ENCODE assay signal across 14 cellular contexts in genomic region chr2:149994057-149994728, GRCh38.
DNase-seq lines count a peak whose midpoint lies in the region; ATAC-seq, FAIRE-seq and TF ChIP-seq lines count a peak whose summit lies in the region.
"Had no signal": no experiment of that assay in that cellular context is flagged by ENCODE, and none has a peak within 500 bp of the region (broad histone marks: within the 10 kb centered on the region; RNA-seq: fewer than 3 reads in every experiment).

No MANE protein-coding gene starts in this region.

- no peak overlapping the region for H3K27ac ChIP-seq in astrocyte (ENCODE audit: low read depth, low read length)
- no peak overlapping the region for H3K27ac ChIP-seq in mesendoderm (ENCODE audit: low read depth, low read length)
- H3K27ac ChIP-seq: upper lobe of left lung had no signal

- no peak overlapping the region for H2BK15ac ChIP-seq in mesendoderm (replicated peaks; ENCODE audit: low read depth)

- no TSS peak for BruUV-seq in Calu3 (replicated peaks; lab: Mats Ljungman, UMichigan)

- H3K4ac ChIP-seq in mesendoderm (ENCODE audit: low read depth, low read length), result no peak overlapping the region

- H3K36me3 Mint-ChIP-seq in Calu3 (ENCODE audit: insufficient read depth, unreplicated experiment), result peaks cover 6% of the 10 kb centered on the region
- no peaks in the 10 kb centered on the region for H3K36me3 Mint-ChIP-seq in astrocyte (ENCODE audit: low read depth, unreplicated experiment)
- H3K36me3 Mint-ChIP-seq: IgD-negative memory B cell had no signal

- no peak for ATAC-seq in GM18505 (IDR thresholded peaks at IDR 0.05; ENCODE audit: unreplicated experiment)

- H3K18ac ChIP-seq in mesendoderm (ENCODE audit: low read length), result no peak overlapping the region

- H3K4me3 Mint-ChIP-seq in Calu3 (ENCODE audit: low read depth, unreplicated experiment), result peak overlapping the region; percentile 20
- H3K4me3 Mint-ChIP-seq in astrocyte (ENCODE audit: unreplicated experiment), result no peak overlapping the region
- H3K4me3 Mint-ChIP-seq: IgD-negative memory B cell had no signal

- H3K4me2 ChIP-seq in astrocyte (ENCODE audit: low read length) (no peak overlapping the region), mesendoderm (ENCODE audit: low read length) (no peak overlapping the region)
- H3K4me2 ChIP-seq: smooth muscle cell had no signal

- H3K4me1 ChIP-seq in astrocyte (ENCODE audit: insufficient read depth, low read length), result peaks cover 19% of the 10 kb centered on the region
- H3K4me1 ChIP-seq in mesendoderm (ENCODE audit: control insufficient read depth, low read depth, low read length), result no peaks in the 10 kb centered on the region

- H3K4me1 Mint-ChIP-seq in Calu3 (ENCODE audit: low read depth, unreplicated experiment), result peaks cover 50% of the 10 kb centered on the region
- H3K4me1 Mint-ChIP-seq in astrocyte (ENCODE audit: low read depth, unreplicated experiment), result peaks cover 24% of the 10 kb centered on the region
- H3K4me1 Mint-ChIP-seq: IgD-negative memory B cell had no signal

- H4K5ac ChIP-seq in mesendoderm (ENCODE audit: low read length), result no peak overlapping the region

- no peak overlapping the region for H2BK120ac ChIP-seq in mesendoderm (ENCODE audit: low read depth, low read length)

- H3K27me3 Mint-ChIP-seq in Calu3 (ENCODE audit: unreplicated experiment) (no peaks in the 10 kb centered on the region), astrocyte (ENCODE audit: low read depth, unreplicated experiment) (no peaks in the 10 kb centered on the region)
- H3K27me3 Mint-ChIP-seq: IgD-negative memory B cell had no signal

- H3K79me2 ChIP-seq in astrocyte (ENCODE audit: insufficient read depth, low read length), result no peaks in the 10 kb centered on the region
- H3K79me2 ChIP-seq in mesendoderm (ENCODE audit: control insufficient read depth, insufficient read depth, low read length), result no peaks in the 10 kb centered on the region

- H3K27me3 ChIP-seq in astrocyte (ENCODE audit: insufficient read depth, low read length), result no peaks in the 10 kb centered on the region
- no peaks in the 10 kb centered on the region for H3K27me3 ChIP-seq in mesendoderm (ENCODE audit: insufficient read depth, low read length, poor library complexity)
- H3K27me3 ChIP-seq: upper lobe of left lung had no signal

- H3K23ac ChIP-seq in mesendoderm (ENCODE audit: low read length), result no peak overlapping the region

- H3K9me3 Mint-ChIP-seq in Calu3 (ENCODE audit: low read depth, unreplicated experiment) (peaks cover 9% of the 10 kb centered on the region), astrocyte (ENCODE audit: unreplicated experiment) (no peaks in the 10 kb centered on the region)

- no peak overlapping the region for H4K8ac ChIP-seq in mesendoderm (ENCODE audit: low read depth, low read length)

- no peak overlapping the region for H2AK5ac ChIP-seq in mesendoderm (ENCODE audit: low read length)

- H2AFZ ChIP-seq in astrocyte (ENCODE audit: low read depth, low read length), result no peak overlapping the region

- FAIRE-seq in astrocyte (lab: Jason Lieb, UNC), result peak; percentile 43

- intact Hi-C loops in Calu3 (cut with micrococcal nuclease; ENCODE audit: unreplicated experiment), result loop anchor here (2.0 to 5.0 kb wide), 4 partner anchors 149 to 618 kb away; no protein-coding TSS in a partner anchor

- no peak overlapping the region for H3K9ac ChIP-seq in astrocyte (ENCODE audit: low read length)
- H3K9ac ChIP-seq in mesendoderm (ENCODE audit: low read length), result no peak overlapping the region

- CTCF ChIA-PET in Calu3 (lab: Charles Lee), result interaction anchor here (0.5 to 0.9 kb wide), 3 partner anchors 149 to 639 kb away, joined by 3 read pairs; no protein-coding TSS in a partner anchor

- DNase-seq in Calu3, result peak; percentile 83
- DNase-seq in NCI-H1048 (lab: John Stamatoyannopoulos, UW), result peak; percentile 48
- DNase-seq in astrocyte (ENCODE audit: low read depth), result peak; percentile 64
- DNase-seq in mesendoderm, result peak; percentile 16
- DNase-seq in cortex of kidney (lab: John Stamatoyannopoulos, UW), result no peak
- no peak for DNase-seq in activated CD8-positive, alpha-beta memory T cell treated with anti-CD3 and anti-CD28 coated beads, Interleukin-2, amount 50 U/mL, for 48 hours
- no peak for DNase-seq in activated gamma-delta T cell (lab: John Stamatoyannopoulos, UW)
- DNase-seq: activated naive CD4-positive, alpha-beta T cell; GDM1; T-helper 2 cell; upper lobe of left lung had no signal

- H3K36me3 ChIP-seq in astrocyte (ENCODE audit: insufficient read depth, low read length) (no peaks in the 10 kb centered on the region), mesendoderm (ENCODE audit: control insufficient read depth, insufficient read depth, low read length) (no peaks in the 10 kb centered on the region)
- H3K36me3 ChIP-seq: upper lobe of left lung had no signal

- no CpG with 5 or more reads among the region's 9 CpGs for WGBS in mesendoderm (ENCODE audit: extremely low coverage, insufficient coverage, low lambda C conversion rate)

- no peak overlapping the region for H3K56ac ChIP-seq in mesendoderm (ENCODE audit: low read length)

- H2BK5ac ChIP-seq in mesendoderm (ENCODE audit: low read length), result no peak overlapping the region

- no peaks in the 10 kb centered on the region for H3K9me3 ChIP-seq in astrocyte (ENCODE audit: insufficient read depth, low read depth, low read length)
- H3K9me3 ChIP-seq: upper lobe of left lung had no signal

- no peak overlapping the region for H3K4me3 ChIP-seq in astrocyte (ENCODE audit: insufficient read depth, low read depth, low read length)
- no peak overlapping the region for H3K4me3 ChIP-seq in mesendoderm (ENCODE audit: low read length)
- H3K4me3 ChIP-seq: smooth muscle cell, upper lobe of left lung had no signal

- no peak for TF ChIP-seq POLR2A in GM18505 (IDR thresholded peaks at IDR 0.05; ENCODE audit: borderline replicate concordance, extremely low read depth, insufficient read depth, insufficient read length)

- no peaks in the 10 kb centered on the region for H4K20me1 ChIP-seq in astrocyte (ENCODE audit: insufficient read depth, low read length)

- H3K79me1 ChIP-seq in mesendoderm (ENCODE audit: low read length), result no peaks in the 10 kb centered on the region

- H3K27ac Mint-ChIP-seq in Calu3 (ENCODE audit: unreplicated experiment), result peak overlapping the region; percentile 79
- peak overlapping the region; percentile 63 for H3K27ac Mint-ChIP-seq in astrocyte (ENCODE audit: unreplicated experiment)
- H3K27ac Mint-ChIP-seq: IgD-negative memory B cell had no signal

- TF ChIP-seq CTCF in Calu3 (IDR thresholded peaks at IDR 0.05; ENCODE audit: unreplicated experiment), result no peak
- TF ChIP-seq CTCF in astrocyte (IDR thresholded peaks at IDR 0.05; ENCODE audit: insufficient read depth, low read depth, low read length), result no peak

Comparison
In these comparisons a context has a peak if more than half of its experiments do, and no peak if none do; other contexts are left out.
1. DNase-seq: peak in Calu3 (single experiment), NCI-H1048 (single experiment), astrocyte (single experiment) and mesendoderm (single experiment); none in cortex of kidney (single experiment), activated CD8-positive, alpha-beta memory T cell treated with anti-CD3 and anti-CD28 coated beads, Interleukin-2, amount 50 U/mL, for 48 hours (single experiment) and activated gamma-delta T cell (single experiment).